Comparison of ENCODE assay signal across 8 cellular contexts in genomic region chr1:23553896-23554480, GRCh38. TPM values are rescaled to one million over a fixed set of nuclear protein-coding genes. Genes with fewer than 3 reads are reported as not detected.
A peak's percentile ranks its signal among the peaks of the same experiment; 100 is the strongest.
DNase-seq lines count a peak whose midpoint lies in the region; ATAC-seq and TF ChIP-seq lines count a peak whose summit lies in the region.

No MANE protein-coding gene starts in this region.

- H3K27ac Mint-ChIP-seq in T-helper 17 cell = peak overlapping the region; percentile 93

- no peaks in the 10 kb centered on the region for H3K27me3 Mint-ChIP-seq in T-helper 17 cell

- H3K4me2 ChIP-seq in skeletal muscle satellite cell (ENCODE audit: low read length) = peak overlapping the region; percentile 69

- TF ChIP-seq CTCF in fibroblast of villous mesenchyme (IDR thresholded peaks at IDR 0.05; ENCODE audit: insufficient read depth, low read depth, low read length) = no peak

- peaks cover 39% of the 10 kb centered on the region for H3K4me1 Mint-ChIP-seq in T-helper 17 cell

- H3K9me3 ChIP-seq in T-helper 17 cell (ENCODE audit: control insufficient read depth, low read length, poor library complexity, severe bottlenecking) (no peaks in the 10 kb centered on the region), skeletal muscle satellite cell (replicated peaks; ENCODE audit: low read length) (no peaks in the 10 kb centered on the region)

- peak; percentile 59 for DNase-seq in H7
- no peak for DNase-seq in T-helper 17 cell
- no peak for DNase-seq in fibroblast of villous mesenchyme (ENCODE audit: low read depth)
- DNase-seq in SKM-1 (lab: John Stamatoyannopoulos, UW; ENCODE audit: unreplicated experiment) = no peak
- no peak for DNase-seq in posterior vena cava (ENCODE audit: low spot score)

- no peak for ATAC-seq in T-helper 17 cell
- no peak for ATAC-seq in GM19324 (IDR thresholded peaks at IDR 0.05; ENCODE audit: low FRiP score, unreplicated experiment)
- ATAC-seq in HG03139 (IDR thresholded peaks at IDR 0.05; ENCODE audit: unreplicated experiment) = no peak

- H3K36me3 ChIP-seq in H7 (replicated peaks; ENCODE audit: control insufficient read depth, insufficient read depth, low read length) = no peaks in the 10 kb centered on the region
- peaks cover 20% of the 10 kb centered on the region for H3K36me3 ChIP-seq in skeletal muscle satellite cell (ENCODE audit: insufficient read depth, low read length)

- H3K4me3 Mint-ChIP-seq in T-helper 17 cell = peak overlapping the region; percentile 90

- no peaks in the 10 kb centered on the region for H3K36me3 Mint-ChIP-seq in T-helper 17 cell (ENCODE audit: low read depth)

- H3K4me3 ChIP-seq in H7 (ENCODE audit: insufficient read depth, low read depth, low read length) (peak overlapping the region; percentile 58), fibroblast of villous mesenchyme (ENCODE audit: low read depth, low read length) (peak overlapping the region; percentile 46), skeletal muscle satellite cell (ENCODE audit: low read length) (peak overlapping the region; percentile 32)

- peak overlapping the region; percentile 78 for H3K9ac ChIP-seq in skeletal muscle satellite cell (ENCODE audit: low read depth, low read length)

- peaks cover 39% of the 10 kb centered on the region for H3K4me1 ChIP-seq in skeletal muscle satellite cell (ENCODE audit: control insufficient read depth, insufficient read depth, low read length)

- H3K27me3 ChIP-seq in H7 (ENCODE audit: control insufficient read depth, insufficient read depth, low read length) (peaks cover 23% of the 10 kb centered on the region), skeletal muscle satellite cell (ENCODE audit: control insufficient read depth, insufficient read depth, low read length) (no peaks in the 10 kb centered on the region)

- intact Hi-C loops in posterior vena cava (cut with DNase I) = no loop called here

RNA-seq across cellular contexts. Expression of gene ID3, which starts 5.3 kb away (rescaled TPM):
- total RNA-seq in H7 (2014; rRNA removed; shearing (Covaris generic)) = 149 and 160 TPM in 2 replicates
- total RNA-seq in T-helper 17 cell = 10 to 100 TPM in 1 of 2 donors, 1 to 10 TPM in 1; 8.6 to 10.7 TPM
- total RNA-seq in fibroblast of villous mesenchyme = 32.4 and 86.3 TPM in 2 replicates
- total RNA-seq in skeletal muscle satellite cell (2012; rRNA removed) = 81.5 and 145 TPM in 2 replicates
- 100 to 1,000 TPM; 190 to 243 TPM for total RNA-seq in posterior vena cava

RNA-seq across cellular contexts. Expression of gene E2F2, which starts 23.0 kb away (rescaled TPM):
- total RNA-seq in H7 (2014; rRNA removed; shearing (Covaris generic)) = 7.8 and 9.9 TPM in 2 replicates
- total RNA-seq in T-helper 17 cell (1 to 10 TPM; 5.4 TPM), fibroblast of villous mesenchyme (2.2 and 2.9 TPM in 2 replicates), posterior vena cava (under 1 TPM; 0.24 to 0.46 TPM)
- 1.5 TPM in 2 replicates for total RNA-seq in skeletal muscle satellite cell (2012; rRNA removed)
